In genomic region chrX:21845096-21845495, GRCh38 we compare ENCODE assay signal across 35 cellular contexts.
"Had no signal": no experiment of that assay in that cellular context is flagged by ENCODE, and none has a peak within 500 bp of the region (broad histone marks: within the 10 kb centered on the region; RNA-seq: fewer than 3 reads in every experiment).

No MANE protein-coding gene starts in this region.

- DNase-seq: Karpas-422, Kasumi-1, MG63, MM.1S, MV-4-11, NCI-H1048, NCI-H1092, NCI-H1092 treated with DMSO at 0.1 percent for 48 hours, NCI-H1105, NCI-H1105 treated with DMSO at 0.1 percent for 48 hours, NCI-H1417, NCI-H1417 treated with DMSO at 0.1 percent for 48 hours, NCI-H1436, NCI-H1436 treated with DMSO at 0.1 percent for 48 hours, NCI-H146, NCI-H1694, NCI-H1694 treated with DMSO at 0.1 percent for 48 hours, NCI-H187, NCI-H187 treated with DMSO at 0.1 percent for 48 hours, NCI-H1930, NCI-H2029, NCI-H2029 treated with DMSO at 0.1 percent for 48 hours, NCI-H2081, NCI-H2081 treated with DMSO at 0.1 percent for 48 hours, NCI-H2107, NCI-H2171, NCI-H2171 treated with DMSO at 0.1 percent for 48 hours, NCI-H2227 treated with DMSO at 0.1 percent for 48 hours, NCI-H226, NCI-H345, NCI-H446, NCI-H446 treated with DMSO at 0.1 percent for 48 hours, NCI-H510A, NCI-H510A treated with DMSO at 0.1 percent for 48 hours, NCI-H524 had no signal

- H3K4me3 ChIP-seq: MG63 had no signal

- H3K27me3 ChIP-seq: MG63 had no signal

- H3K9me3 ChIP-seq: MG63 had no signal
